35 cellular contexts compared by ENCODE assay signal in the genomic region with DNA sequence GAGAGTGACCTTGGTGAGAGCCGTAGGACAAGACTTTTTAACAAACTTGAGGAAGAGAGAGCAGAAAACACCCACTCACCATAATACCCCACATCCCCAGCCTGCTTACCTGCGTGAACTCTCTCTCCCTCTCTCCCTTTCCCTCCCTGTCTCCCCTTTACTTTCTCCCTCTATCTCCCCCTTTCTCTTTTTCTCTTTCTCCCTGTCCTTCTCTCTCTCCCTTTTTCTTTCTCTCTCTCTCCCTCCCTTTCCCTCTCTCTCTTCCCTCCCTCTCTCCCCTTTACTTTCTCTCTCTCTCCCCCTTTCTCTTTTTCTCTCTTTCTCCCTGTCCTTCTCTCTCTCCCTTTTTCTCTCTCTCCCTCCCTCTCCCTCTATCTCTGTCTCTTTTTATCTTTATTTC.
"Had no signal": no experiment of that assay in that cellular context is flagged by ENCODE, and none has a peak within 500 bp of the region (broad histone marks: within the 10 kb centered on the region; RNA-seq: fewer than 3 reads in every experiment).

No MANE protein-coding gene starts in this region.

- H3K4me3 Mint-ChIP-seq: activated CD4-positive, alpha-beta memory T cell treated with anti-CD3 and anti-CD28 coated beads, Interleukin-2, amount 10 ng/mL, durations not matched to agents 7 days and 5 days; activated CD4-positive, alpha-beta T cell treated with anti-CD3 and anti-CD28 coated beads for 36 hours; activated CD4-positive, alpha-beta T cell treated with anti-CD3 and anti-CD28 coated beads, Interleukin-2, amount 10 ng/mL, durations not matched to agents 7 days and 5 days; activated CD8-positive, alpha-beta memory T cell treated with anti-CD3 and anti-CD28 coated beads, Interleukin-2, amount 10 ng/mL, durations not matched to agents 7 days and 5 days; activated CD8-positive, alpha-beta T cell treated with anti-CD3 and anti-CD28 coated beads, Interleukin-2, amount 10 ng/mL, durations not matched to agents 7 days and 5 days; activated naive CD4-positive, alpha-beta T cell treated with anti-CD3 and anti-CD28 coated beads, Interleukin-2, amount 10 ng/mL, durations not matched to agents 7 days and 5 days; activated naive CD4-positive, alpha-beta T cell treated with anti-CD3 and anti-CD28 coated beads, Interleukin-2, amount 50 U/mL, for 24 hours; activated naive CD8-positive, alpha-beta T cell; activated naive CD8-positive, alpha-beta T cell treated with anti-CD3 and anti-CD28 coated beads, Interleukin-2, amount 10 ng/mL, durations not matched to agents 7 days and 5 days; activated naive CD8-positive, alpha-beta T cell treated with anti-CD3 and anti-CD28 coated beads, Interleukin-2, amount 50 U/mL, for 24 hours; activated T-cell treated with anti-CD3 and anti-CD28 coated beads, Interleukin-2, amount 50 U/mL, for 24 hours; brain; central memory CD8-positive, alpha-beta T cell; T-helper 1 cell treated with Interleukin-12 subunit alpha and Interleukin-12 subunit beta and Interleukin-4 antibody, amounts not matched to agents 30 μg/mL and 1 μg/mL, for 36 hours; T-helper 2 cell treated with Interferon-gamma antibody and Interleukin-4, amounts not matched to agents 5 μg/mL and 100 μg/mL, for 36 hours had no signal

- H3K36me3 Mint-ChIP-seq: activated CD8-positive, alpha-beta memory T cell treated with anti-CD3 and anti-CD28 coated beads, Interleukin-2, amount 10 ng/mL, durations not matched to agents 7 days and 5 days; activated naive CD4-positive, alpha-beta T cell treated with anti-CD3 and anti-CD28 coated beads, Interleukin-2, amount 10 ng/mL, durations not matched to agents 7 days and 5 days; activated naive CD8-positive, alpha-beta T cell treated with anti-CD3 and anti-CD28 coated beads, Interleukin-2, amount 10 ng/mL, durations not matched to agents 7 days and 5 days had no signal

- H3K27me3 Mint-ChIP-seq: activated CD4-positive, alpha-beta memory T cell treated with anti-CD3 and anti-CD28 coated beads, Interleukin-2, amount 10 ng/mL, durations not matched to agents 7 days and 5 days; activated CD4-positive, alpha-beta T cell treated with anti-CD3 and anti-CD28 coated beads, Interleukin-2, amount 10 ng/mL, durations not matched to agents 7 days and 5 days; activated CD8-positive, alpha-beta memory T cell treated with anti-CD3 and anti-CD28 coated beads, Interleukin-2, amount 10 ng/mL, durations not matched to agents 7 days and 5 days; activated naive CD4-positive, alpha-beta T cell treated with anti-CD3 and anti-CD28 coated beads, Interleukin-2, amount 10 ng/mL, durations not matched to agents 7 days and 5 days; activated naive CD4-positive, alpha-beta T cell treated with anti-CD3 and anti-CD28 coated beads, Interleukin-2, amount 50 U/mL, for 24 hours; activated naive CD8-positive, alpha-beta T cell treated with anti-CD3 and anti-CD28 coated beads, Interleukin-2, amount 10 ng/mL, durations not matched to agents 7 days and 5 days; brain; central memory CD8-positive, alpha-beta T cell had no signal

- ATAC-seq: activated CD4-positive, alpha-beta T cell treated with anti-CD3 and anti-CD28 coated beads for 36 hours; activated CD4-positive, CD25-positive, alpha-beta regulatory T cell treated with anti-CD3 and anti-CD28 coated beads, Interleukin-2, amount 50 U/mL, for 24 hours; activated CD8-positive, alpha-beta memory T cell treated with anti-CD3 and anti-CD28 coated beads, Interleukin-2, amount 10 ng/mL, durations not matched to agents 7 days and 5 days; activated CD8-positive, alpha-beta T cell treated with anti-CD3 and anti-CD28 coated beads, Interleukin-2, amount 10 ng/mL, durations not matched to agents 7 days and 5 days; activated naive CD8-positive, alpha-beta T cell treated with anti-CD3 and anti-CD28 coated beads, Interleukin-2, amount 50 U/mL, for 24 hours had no signal

- H3K27me3 ChIP-seq: ascending aorta had no signal

- DNase-seq: activated CD4-positive, alpha-beta memory T cell treated with anti-CD3 and anti-CD28 coated beads, Interleukin-2, amount 10 ng/mL, durations not matched to agents 7 days and 5 days; activated CD4-positive, alpha-beta T cell treated with anti-CD3 and anti-CD28 coated beads for 1 hour; activated CD4-positive, alpha-beta T cell treated with anti-CD3 and anti-CD28 coated beads for 36 hours; activated CD4-positive, alpha-beta T cell treated with anti-CD3 and anti-CD28 coated beads for 48 hours; activated CD4-positive, alpha-beta T cell treated with anti-CD3 and anti-CD28 coated beads, Interleukin-2, amount 10 ng/mL, durations not matched to agents 7 days and 5 days; activated CD4-positive, alpha-beta T cell treated with anti-CD3 and anti-CD28 coated beads, Interleukin-2, amount 50 U/mL, for 48 hours; activated CD4-positive, CD25-positive, alpha-beta regulatory T cell; activated CD8-positive, alpha-beta memory T cell treated with anti-CD3 and anti-CD28 coated beads for 24 hours; activated CD8-positive, alpha-beta memory T cell treated with anti-CD3 and anti-CD28 coated beads, Interleukin-2, amount 10 ng/mL, durations not matched to agents 7 days and 5 days; activated CD8-positive, alpha-beta memory T cell treated with anti-CD3 and anti-CD28 coated beads, Interleukin-2, amount 50 U/mL, for 48 hours; activated CD8-positive, alpha-beta T cell treated with anti-CD3 and anti-CD28 coated beads, Interleukin-2, amount 10 ng/mL, durations not matched to agents 7 days and 5 days; activated effector memory CD4-positive, alpha-beta T cell treated with Interleukin-2 at 50 U/mL for 16 hours; activated gamma-delta T cell; activated naive CD4-positive, alpha-beta T cell treated with anti-CD3 and anti-CD28 coated beads, Interleukin-2, amount 10 ng/mL, durations not matched to agents 7 days and 5 days; activated naive CD4-positive, alpha-beta T cell treated with Interleukin-2 at 50 U/mL for 16 hours; activated naive CD8-positive, alpha-beta T cell treated with anti-CD3 and anti-CD28 coated beads, Interleukin-2, amount 10 ng/mL, durations not matched to agents 7 days and 5 days; activated naive CD8-positive, alpha-beta T cell treated with anti-CD3 and anti-CD28 coated beads, Interleukin-2, amount 50 U/mL, for 24 hours; activated T-cell treated with anti-CD3 and anti-CD28 coated beads, Interleukin-2, amount 50 U/mL, for 24 hours; activated T-cell treated with anti-CD3 and anti-CD28 coated beads, Interleukin-2, amount 50 U/mL, for 48 hours; amygdala; anterior cingulate cortex; caudate nucleus; cerebellar nuclear complex; T-helper 2 cell; T-helper 9 cell had no signal

- H3K4me1 Mint-ChIP-seq: activated CD4-positive, alpha-beta memory T cell treated with anti-CD3 and anti-CD28 coated beads, Interleukin-2, amount 10 ng/mL, durations not matched to agents 7 days and 5 days; activated CD4-positive, alpha-beta T cell treated with anti-CD3 and anti-CD28 coated beads, Interleukin-2, amount 10 ng/mL, durations not matched to agents 7 days and 5 days; activated CD8-positive, alpha-beta memory T cell treated with anti-CD3 and anti-CD28 coated beads, Interleukin-2, amount 10 ng/mL, durations not matched to agents 7 days and 5 days; activated naive CD4-positive, alpha-beta T cell treated with anti-CD3 and anti-CD28 coated beads, Interleukin-2, amount 10 ng/mL, durations not matched to agents 7 days and 5 days; activated naive CD4-positive, alpha-beta T cell treated with anti-CD3 and anti-CD28 coated beads, Interleukin-2, amount 50 U/mL, for 24 hours; activated naive CD8-positive, alpha-beta T cell treated with anti-CD3 and anti-CD28 coated beads, Interleukin-2, amount 10 ng/mL, durations not matched to agents 7 days and 5 days; central memory CD8-positive, alpha-beta T cell had no signal

- H3K36me3 ChIP-seq: ascending aorta, cardiac muscle cell had no signal

- H3K4me3 ChIP-seq: ascending aorta, cardiac muscle cell had no signal

- H3K27ac Mint-ChIP-seq: activated CD4-positive, alpha-beta memory T cell treated with anti-CD3 and anti-CD28 coated beads, Interleukin-2, amount 10 ng/mL, durations not matched to agents 7 days and 5 days; activated CD4-positive, alpha-beta T cell treated with anti-CD3 and anti-CD28 coated beads for 36 hours; activated CD4-positive, alpha-beta T cell treated with anti-CD3 and anti-CD28 coated beads, Interleukin-2, amount 10 ng/mL, durations not matched to agents 7 days and 5 days; activated CD8-positive, alpha-beta memory T cell treated with anti-CD3 and anti-CD28 coated beads, Interleukin-2, amount 10 ng/mL, durations not matched to agents 7 days and 5 days; activated CD8-positive, alpha-beta T cell treated with anti-CD3 and anti-CD28 coated beads, Interleukin-2, amount 10 ng/mL, durations not matched to agents 7 days and 5 days; activated naive CD4-positive, alpha-beta T cell treated with anti-CD3 and anti-CD28 coated beads, Interleukin-2, amount 10 ng/mL, durations not matched to agents 7 days and 5 days; activated naive CD4-positive, alpha-beta T cell treated with anti-CD3 and anti-CD28 coated beads, Interleukin-2, amount 50 U/mL, for 24 hours; activated naive CD8-positive, alpha-beta T cell; activated naive CD8-positive, alpha-beta T cell treated with anti-CD3 and anti-CD28 coated beads, Interleukin-2, amount 10 ng/mL, durations not matched to agents 7 days and 5 days; activated naive CD8-positive, alpha-beta T cell treated with anti-CD3 and anti-CD28 coated beads, Interleukin-2, amount 50 U/mL, for 24 hours; activated T-cell treated with anti-CD3 and anti-CD28 coated beads, Interleukin-2, amount 50 U/mL, for 24 hours; activated T-helper 2 cell treated with anti-CD3 and anti-CD28 coated beads, Interferon-gamma antibody, Interleukin-2, Interleukin-4, amounts not matched to agents 10 μg/mL and 5 μg/mL and 100 μg/mL, durations not matched to agents 14 hours and 24 hours and 36 hours; brain; T-helper 1 cell treated with Interleukin-12 subunit alpha and Interleukin-12 subunit beta and Interleukin-4 antibody, amounts not matched to agents 30 μg/mL and 1 μg/mL, for 36 hours; T-helper 2 cell treated with Interferon-gamma antibody and Interleukin-4, amounts not matched to agents 5 μg/mL and 100 μg/mL, for 36 hours had no signal
